ENCODE assay signal across 11 cellular contexts in the genomic region with DNA sequence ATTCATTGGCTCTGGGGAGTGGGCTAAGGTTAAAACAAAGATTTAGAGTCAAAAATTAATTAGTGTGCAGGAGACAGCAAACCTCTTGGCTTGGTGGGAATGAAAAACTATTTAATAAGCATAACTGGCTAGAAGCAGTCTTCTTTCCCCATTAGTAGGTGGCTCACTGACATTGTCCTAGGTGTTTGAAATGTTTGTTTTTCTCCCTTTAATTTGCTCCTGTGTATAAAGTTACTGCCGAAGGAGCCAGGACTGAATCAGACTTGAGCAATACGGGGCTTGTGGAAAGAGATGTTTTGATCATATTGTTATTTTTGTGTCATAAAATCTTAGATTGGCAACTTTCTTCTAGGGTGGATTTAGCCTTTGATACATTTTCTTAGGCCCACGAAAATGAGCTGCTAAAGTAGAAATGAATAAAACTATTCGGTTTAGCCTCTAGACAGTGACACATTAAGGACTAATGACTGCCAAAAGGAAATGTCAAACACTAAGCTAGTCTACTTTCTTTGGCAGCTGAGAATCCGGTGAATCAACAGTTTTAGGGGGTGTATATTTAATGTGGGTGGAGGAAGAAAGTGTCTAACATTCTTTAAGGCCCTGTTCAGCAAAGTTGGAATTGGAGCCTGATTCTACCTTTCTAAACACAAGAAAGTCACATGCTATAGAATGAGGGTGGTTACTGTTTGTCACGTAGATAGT. TPM values are rescaled to one million over a fixed set of nuclear protein-coding genes. Genes with fewer than 3 reads are reported as not detected.
DNase-seq lines count a peak whose midpoint lies in the region; ATAC-seq, FAIRE-seq and TF ChIP-seq lines count a peak whose summit lies in the region.
"Had no signal": no experiment of that assay in that cellular context is flagged by ENCODE, and none has a peak within 500 bp of the region (broad histone marks: within the 10 kb centered on the region; RNA-seq: fewer than 3 reads in every experiment).

No MANE protein-coding gene starts in this region.

- DNase-seq in H4 (ENCODE audit: low spot score) (peak; percentile 21), astrocyte of the hippocampus (ENCODE audit: low read depth, low spot score) (peak; percentile 86), heart right ventricle (no peak), smooth muscle cell (lab: John Stamatoyannopoulos, UW; ENCODE audit: unreplicated experiment) (no peak), GM12892 (ENCODE audit: insufficient read length) (no peak)
- DNase-seq in activated naive CD4-positive, alpha-beta T cell (lab: John Stamatoyannopoulos, UW): no peak
- DNase-seq: activated CD4-positive, CD25-positive, alpha-beta regulatory T cell; immature natural killer cell; NCI-H510A had no signal

- no peaks in the 10 kb centered on the region for H3K9me3 ChIP-seq in heart right ventricle
- no peaks in the 10 kb centered on the region for H3K9me3 ChIP-seq in smooth muscle cell (replicated peaks; ENCODE audit: low read depth)

- H3K79me2 ChIP-seq in smooth muscle cell (ENCODE audit: low read depth): peaks cover 95% of the 10 kb centered on the region

- 45 to 50% methylated on average over 6 of the region's 6 CpGs for WGBS in heart right ventricle, 2 donors
- 35% methylated on average over 6 of the region's 6 CpGs for WGBS in smooth muscle cell (ENCODE audit: low lambda C conversion rate)

- peak overlapping the region in 7 of 10 donors; percentile 23 to 59 (median 33) for H3K27ac ChIP-seq in heart right ventricle
- H3K27ac ChIP-seq in smooth muscle cell (ENCODE audit: low read depth): peak overlapping the region; percentile 82

- intact Hi-C loops in heart right ventricle (cut with DNase I): no loop called here

- H4K20me1 ChIP-seq in smooth muscle cell (ENCODE audit: low read depth): peaks cover 100% of the 10 kb centered on the region

- peak in 7 of 8 donors; percentile 42 to 81 (median 54) for ATAC-seq in heart right ventricle
- no peak for ATAC-seq in GM21526 (IDR thresholded peaks at IDR 0.05; ENCODE audit: low FRiP score, unreplicated experiment)
- no peak for ATAC-seq in GM21381 (IDR thresholded peaks at IDR 0.05; ENCODE audit: unreplicated experiment)

- H3K27me3 ChIP-seq in heart right ventricle: no peaks in the 10 kb centered on the region
- no peaks in the 10 kb centered on the region for H3K27me3 ChIP-seq in smooth muscle cell (ENCODE audit: low read depth)

- H3K4me3 ChIP-seq in heart right ventricle (no peak overlapping the region), smooth muscle cell (no peak overlapping the region)

- no peak for TF ChIP-seq POLR2A in GM12892 (IDR thresholded peaks at IDR 0.05; ENCODE audit: low read depth, low read length)

- no peak overlapping the region for H2AFZ ChIP-seq in smooth muscle cell (ENCODE audit: low read depth)

- FAIRE-seq in GM12892 (lab: Jason Lieb, UNC): no peak

- H3K36me3 ChIP-seq in heart right ventricle (peaks cover 0 to 11% (median 0%) of the 10 kb centered on the region in 9 donors), smooth muscle cell (ENCODE audit: low read depth) (no peaks in the 10 kb centered on the region)

- no peak for TF ChIP-seq CTCF in heart right ventricle (IDR thresholded peaks at IDR 0.05)
- no peak for TF ChIP-seq CTCF in smooth muscle cell (IDR thresholded peaks at IDR 0.05; ENCODE audit: borderline replicate concordance, insufficient read depth, poor library complexity, severe bottlenecking)

- peaks cover 19% of the 10 kb centered on the region for H3F3A ChIP-seq in smooth muscle cell (ENCODE audit: low read depth)

- peaks cover 15 to 84% (median 59%) of the 10 kb centered on the region in 9 donors for H3K4me1 ChIP-seq in heart right ventricle
- H3K4me1 ChIP-seq in smooth muscle cell (ENCODE audit: low read depth): peaks cover 27% of the 10 kb centered on the region

- H3K4me2 ChIP-seq in smooth muscle cell: peak overlapping the region; percentile 64

- H3K9ac ChIP-seq in smooth muscle cell (ENCODE audit: low read depth): peak overlapping the region; percentile 11

RNA-seq across cellular contexts. Expression of gene LRRTM2, which starts 30.2 kb away (rescaled TPM):
- total RNA-seq in H4 (2014; rRNA removed; shearing (Covaris generic)): 1.2 and 3.4 TPM in 2 replicates
- under 1 TPM in 4 of 10 donors, not detected in 6; 0.07 to 0.49 (median 0.17) TPM for total RNA-seq in heart right ventricle
- polyA plus RNA-seq in heart right ventricle: under 1 TPM; 0.04 to 0.07 TPM
- 0.22 and 0.81 TPM in 2 replicates for total RNA-seq in smooth muscle cell
- 0.76 and 0.95 TPM in 2 replicates for polyA plus RNA-seq in smooth muscle cell
- polyA plus RNA-seq in GM12892 (2012; ENCODE audit: missing spikeins): 0.28 TPM
- polyA plus RNA-seq: immature natural killer cell had no signal

Comparison
In these comparisons a context has a peak if more than half of its experiments do, and no peak if none do; other contexts are left out.
1. DNase-seq: peak in H4 (single experiment) and astrocyte of the hippocampus (single experiment); none in heart right ventricle (0 of 2), smooth muscle cell (single experiment), activated naive CD4-positive, alpha-beta T cell (0 of 4) and GM12892 (single experiment).
2. ATAC-seq: peak in heart right ventricle (7 of 8); none in GM21526 (single experiment) and GM21381 (single experiment).